ENCODE assay signal across 8 cellular contexts in the genomic region with DNA sequence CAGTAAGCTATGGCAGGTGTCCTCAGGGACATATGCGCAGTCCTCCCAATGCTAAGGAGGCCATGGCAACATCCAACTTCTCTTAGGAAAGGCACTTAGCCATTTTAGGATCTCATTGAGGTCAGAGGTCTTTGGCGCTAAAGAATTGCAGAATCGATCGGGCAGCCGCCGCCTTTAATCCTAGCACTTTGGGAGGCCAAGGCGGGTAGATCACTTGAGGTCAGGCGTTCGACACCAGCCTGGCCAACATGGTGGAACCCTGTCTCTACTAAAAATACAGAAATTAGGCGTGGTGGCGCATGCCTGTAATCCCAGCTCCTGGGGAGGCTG. TPM values are rescaled to one million over a fixed set of nuclear protein-coding genes. Genes with fewer than 3 reads are reported as not detected.
DNase-seq lines count a peak whose midpoint lies in the region; ATAC-seq and TF ChIP-seq lines count a peak whose summit lies in the region.

No MANE protein-coding gene starts in this region.

- DNase-seq in GM12865 (ENCODE audit: low read depth) (no peak), Panc1 (ENCODE audit: low read depth, low spot score) (no peak), epithelial cell of esophagus (ENCODE audit: low read depth) (no peak), progenitor cell of endocrine pancreas (ENCODE audit: low spot score, unreplicated experiment) (no peak), NCI-H1694 (lab: John Stamatoyannopoulos, UW) (no peak), KBM-7 (no peak), G401 (ENCODE audit: low spot score) (no peak), LoVo (ENCODE audit: low spot score) (no peak)

- peak overlapping the region; percentile 90 for H3K4me3 Mint-ChIP-seq in progenitor cell of endocrine pancreas (ENCODE audit: low read depth)

- peaks cover 17% of the 10 kb centered on the region for H3K4me1 ChIP-seq in Panc1 (ENCODE audit: control insufficient read depth, insufficient read depth, low read length)

- H3K27ac ChIP-seq in Panc1 (ENCODE audit: low read length): peak overlapping the region; percentile 80

- H3K36me3 ChIP-seq in Panc1 (ENCODE audit: control insufficient read depth, insufficient read depth, low read length): no peaks in the 10 kb centered on the region

- no TSS peak for BruUV-seq in Panc1 (replicated peaks; lab: Mats Ljungman, UMichigan)

- no peaks in the 10 kb centered on the region for H3K9me3 Mint-ChIP-seq in progenitor cell of endocrine pancreas (ENCODE audit: low read depth)

- peaks cover 8% of the 10 kb centered on the region for H3K4me1 Mint-ChIP-seq in progenitor cell of endocrine pancreas (ENCODE audit: low read depth)

- no peaks in the 10 kb centered on the region for H3K27me3 ChIP-seq in Panc1 (ENCODE audit: control insufficient read depth, insufficient read depth, low read length)

- in situ Hi-C loops in Panc1 (cut with HindIII; ENCODE audit: low pct_unique_long_range_greater_than_20kb, low sequenced_read_pairs) (no loop called here), KBM-7 (cut with MboI; ENCODE audit: low pct_unique_long_range_greater_than_20kb, low sequenced_read_pairs) (no loop called here), G401 (cut with HindIII; ENCODE audit: low sequenced_read_pairs) (no loop called here)

- H3K4me3 ChIP-seq in GM12865 (ENCODE audit: low read depth, low read length) (peak overlapping the region; percentile 92), Panc1 (ENCODE audit: low read depth in 2 of 2, low read length in 2 of 2) (peak overlapping the region in 1 of 2 experiments; percentile 83; a peak in 1 of 4 replicates), epithelial cell of esophagus (ENCODE audit: low read length) (peak overlapping the region; percentile 55)

- H3K9me3 ChIP-seq in Panc1 (ENCODE audit: control insufficient read depth, insufficient read depth, low read depth, low read length): no peaks in the 10 kb centered on the region

- POLR2A ChIA-PET in Panc1 (lab: Charles Lee): no interaction called here

- intact Hi-C loops in Panc1 (cut with micrococcal nuclease; ENCODE audit: unreplicated experiment): no loop called here

- ATAC-seq in Panc1: no peak

- CTCF ChIA-PET in Panc1 (lab: Charles Lee): interaction anchor here (0.6 to 1.4 kb wide), 3 partner anchors 13 to 326 kb away, joined by 3 to 6 read pairs (median 4); no protein-coding TSS in a partner anchor

- no peaks in the 10 kb centered on the region for H3K36me3 Mint-ChIP-seq in progenitor cell of endocrine pancreas (ENCODE audit: insufficient read depth)

- H3K27ac Mint-ChIP-seq in progenitor cell of endocrine pancreas: peak overlapping the region; percentile 38

- no peaks in the 10 kb centered on the region for H3K27me3 Mint-ChIP-seq in progenitor cell of endocrine pancreas

- no peak for TF ChIP-seq CTCF in GM12865 (IDR thresholded peaks at IDR 0.05; ENCODE audit: insufficient read depth, low read depth, low read length, missing control alignments)
- TF ChIP-seq CTCF in Panc1 (IDR thresholded peaks at IDR 0.05): no peak
- TF ChIP-seq CTCF in epithelial cell of esophagus (IDR thresholded peaks at IDR 0.05; ENCODE audit: insufficient read depth, low read depth, low read length, missing control alignments): no peak
- TF ChIP-seq CTCF in progenitor cell of endocrine pancreas (IDR thresholded peaks at IDR 0.05; ENCODE audit: unreplicated experiment): no peak

RNA-seq across cellular contexts. Expression of gene CHID1, which starts 1.2 kb away (rescaled TPM):
- 224 TPM for total RNA-seq in Panc1 (2021; ENCODE audit: unreplicated experiment)
- polyA plus RNA-seq in Panc1 (2012; ENCODE audit: insufficient read length): 247 TPM
- 79.1 and 87.0 TPM in 2 replicates for total RNA-seq in progenitor cell of endocrine pancreas
- total RNA-seq in G401 (2014; rRNA removed; shearing (Covaris generic)): 64.2 and 83.4 TPM in 2 replicates

RNA-seq across cellular contexts. Expression of gene AP2A2, which starts 13.8 kb away (rescaled TPM):
- total RNA-seq in Panc1 (2021; ENCODE audit: unreplicated experiment) (123 TPM), progenitor cell of endocrine pancreas (86.6 and 88.8 TPM in 2 replicates)
- polyA plus RNA-seq in Panc1 (2012; ENCODE audit: insufficient read length): 238 TPM
- 47.5 and 57.1 TPM in 2 replicates for total RNA-seq in G401 (2014; rRNA removed; shearing (Covaris generic))
